In genomic region chr6:168116975-168117899, GRCh38 we compare ENCODE assay signal across 1 cellular context.
TF ChIP-seq lines count a peak whose summit lies in the region.

No MANE protein-coding gene starts in this region.

TF ChIP-seq in HepG2, 621 proteins besides CTCF, POLR2A, EP300 and RAD21 (continues in another document):
- no peak for TF ChIP-seq ZNF879 (CRISPR knock-in tag; IDR thresholded peaks at IDR 0.05)
- TF ChIP-seq NFYC (CRISPR knock-in tag; IDR thresholded peaks at IDR 0.05): peak; percentile 75
- no peak for TF ChIP-seq ZFP36L2 (CRISPR knock-in tag; IDR thresholded peaks at IDR 0.05)
- TF ChIP-seq ATF4 (CRISPR knock-in tag; IDR thresholded peaks at IDR 0.05): no peak
- no peak for TF ChIP-seq ZNF142 (CRISPR knock-in tag; IDR thresholded peaks at IDR 0.05)
- TF ChIP-seq CERS6 (CRISPR knock-in tag; IDR thresholded peaks at IDR 0.05): no peak
- no peak for TF ChIP-seq SMAD3 (CRISPR knock-in tag; IDR thresholded peaks at IDR 0.05)
- no peak for TF ChIP-seq ZNF549 (CRISPR knock-in tag; IDR thresholded peaks at IDR 0.05)
- TF ChIP-seq SCMH1 (CRISPR knock-in tag; IDR thresholded peaks at IDR 0.05; ENCODE audit: borderline replicate concordance): no peak
- 0 out of 2 replicates have a peak, but pooled peaks have one; percentile 23 for TF ChIP-seq ZNF746 (CRISPR knock-in tag; IDR thresholded peaks at IDR 0.05)
- 0 out of 2 replicates have a peak, but pooled peaks have one; percentile 46 for TF ChIP-seq CCDC6 (CRISPR knock-in tag; IDR thresholded peaks at IDR 0.05)
- TF ChIP-seq CENPT (CRISPR knock-in tag; IDR thresholded peaks at IDR 0.05; ENCODE audit: low read depth): no peak
- TF ChIP-seq BCL3 (CRISPR knock-in tag; IDR thresholded peaks at IDR 0.05): no peak
- TF ChIP-seq HNRNPUL1 (IDR thresholded peaks at IDR 0.05; ENCODE audit: low read depth, low read length): no peak
- TF ChIP-seq JUNB (CRISPR knock-in tag; IDR thresholded peaks at IDR 0.05; ENCODE audit: borderline replicate concordance): no peak
- no peak for TF ChIP-seq CAMTA2 (CRISPR knock-in tag; IDR thresholded peaks at IDR 0.05; ENCODE audit: borderline replicate concordance)
- no peak for TF ChIP-seq ZNF660 (CRISPR knock-in tag; IDR thresholded peaks at IDR 0.05; ENCODE audit: borderline replicate concordance, low read depth)
- TF ChIP-seq, protein P1, sequence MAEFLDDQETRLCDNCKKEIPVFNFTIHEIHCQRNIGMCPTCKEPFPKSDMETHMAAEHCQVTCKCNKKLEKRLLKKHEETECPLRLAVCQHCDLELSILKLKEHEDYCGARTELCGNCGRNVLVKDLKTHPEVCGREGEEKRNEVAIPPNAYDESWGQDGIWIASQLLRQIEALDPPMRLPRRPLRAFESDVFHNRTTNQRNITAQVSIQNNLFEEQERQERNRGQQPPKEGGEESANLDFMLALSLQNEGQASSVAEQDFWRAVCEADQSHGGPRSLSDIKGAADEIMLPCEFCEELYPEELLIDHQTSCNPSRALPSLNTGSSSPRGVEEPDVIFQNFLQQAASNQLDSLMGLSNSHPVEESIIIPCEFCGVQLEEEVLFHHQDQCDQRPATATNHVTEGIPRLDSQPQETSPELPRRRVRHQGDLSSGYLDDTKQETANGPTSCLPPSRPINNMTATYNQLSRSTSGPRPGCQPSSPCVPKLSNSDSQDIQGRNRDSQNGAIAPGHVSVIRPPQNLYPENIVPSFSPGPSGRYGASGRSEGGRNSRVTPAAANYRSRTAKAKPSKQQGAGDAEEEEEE (CRISPR knock-in tag; IDR thresholded peaks at IDR 0.05; ENCODE audit: borderline replicate concordance): peak; percentile 77; the same call in 1 of the 2 replicates
- peak; percentile 12; the same call in 1 of the 2 replicates for TF ChIP-seq PHF8 (CRISPR knock-in tag; IDR thresholded peaks at IDR 0.05)
- peak; percentile 34; the same call in 1 of the 2 replicates for TF ChIP-seq THAP9 (CRISPR knock-in tag; IDR thresholded peaks at IDR 0.05; ENCODE audit: borderline replicate concordance)
- no peak for TF ChIP-seq MBD4 (IDR thresholded peaks at IDR 0.05; ENCODE audit: borderline replicate concordance, low read length)
- TF ChIP-seq, protein P2, sequence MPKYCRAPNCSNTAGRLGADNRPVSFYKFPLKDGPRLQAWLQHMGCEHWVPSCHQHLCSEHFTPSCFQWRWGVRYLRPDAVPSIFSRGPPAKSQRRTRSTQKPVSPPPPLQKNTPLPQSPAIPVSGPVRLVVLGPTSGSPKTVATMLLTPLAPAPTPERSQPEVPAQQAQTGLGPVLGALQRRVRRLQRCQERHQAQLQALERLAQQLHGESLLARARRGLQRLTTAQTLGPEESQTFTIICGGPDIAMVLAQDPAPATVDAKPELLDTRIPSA (CRISPR knock-in tag; IDR thresholded peaks at IDR 0.05; ENCODE audit: borderline replicate concordance): no peak
- TF ChIP-seq ZNF562 (CRISPR knock-in tag; IDR thresholded peaks at IDR 0.05; ENCODE audit: borderline replicate concordance): no peak
- no peak for TF ChIP-seq HMG20B (CRISPR knock-in tag; conservative IDR thresholded peaks at IDR 0.05)
- TF ChIP-seq RARG (CRISPR knock-in tag; IDR thresholded peaks at IDR 0.05; ENCODE audit: low read depth): no peak
- no peak for TF ChIP-seq RBAK (CRISPR knock-in tag; IDR thresholded peaks at IDR 0.05)
- TF ChIP-seq JDP2 (CRISPR knock-in tag; IDR thresholded peaks at IDR 0.05; ENCODE audit: borderline replicate concordance): no peak
- TF ChIP-seq BORCS8-MEF2B (CRISPR knock-in tag; IDR thresholded peaks at IDR 0.05): 0 out of 2 replicates have a peak, but pooled peaks have one; percentile 1
- no peak for TF ChIP-seq KLF16 (CRISPR knock-in tag; IDR thresholded peaks at IDR 0.05)
- TF ChIP-seq, protein P3, sequence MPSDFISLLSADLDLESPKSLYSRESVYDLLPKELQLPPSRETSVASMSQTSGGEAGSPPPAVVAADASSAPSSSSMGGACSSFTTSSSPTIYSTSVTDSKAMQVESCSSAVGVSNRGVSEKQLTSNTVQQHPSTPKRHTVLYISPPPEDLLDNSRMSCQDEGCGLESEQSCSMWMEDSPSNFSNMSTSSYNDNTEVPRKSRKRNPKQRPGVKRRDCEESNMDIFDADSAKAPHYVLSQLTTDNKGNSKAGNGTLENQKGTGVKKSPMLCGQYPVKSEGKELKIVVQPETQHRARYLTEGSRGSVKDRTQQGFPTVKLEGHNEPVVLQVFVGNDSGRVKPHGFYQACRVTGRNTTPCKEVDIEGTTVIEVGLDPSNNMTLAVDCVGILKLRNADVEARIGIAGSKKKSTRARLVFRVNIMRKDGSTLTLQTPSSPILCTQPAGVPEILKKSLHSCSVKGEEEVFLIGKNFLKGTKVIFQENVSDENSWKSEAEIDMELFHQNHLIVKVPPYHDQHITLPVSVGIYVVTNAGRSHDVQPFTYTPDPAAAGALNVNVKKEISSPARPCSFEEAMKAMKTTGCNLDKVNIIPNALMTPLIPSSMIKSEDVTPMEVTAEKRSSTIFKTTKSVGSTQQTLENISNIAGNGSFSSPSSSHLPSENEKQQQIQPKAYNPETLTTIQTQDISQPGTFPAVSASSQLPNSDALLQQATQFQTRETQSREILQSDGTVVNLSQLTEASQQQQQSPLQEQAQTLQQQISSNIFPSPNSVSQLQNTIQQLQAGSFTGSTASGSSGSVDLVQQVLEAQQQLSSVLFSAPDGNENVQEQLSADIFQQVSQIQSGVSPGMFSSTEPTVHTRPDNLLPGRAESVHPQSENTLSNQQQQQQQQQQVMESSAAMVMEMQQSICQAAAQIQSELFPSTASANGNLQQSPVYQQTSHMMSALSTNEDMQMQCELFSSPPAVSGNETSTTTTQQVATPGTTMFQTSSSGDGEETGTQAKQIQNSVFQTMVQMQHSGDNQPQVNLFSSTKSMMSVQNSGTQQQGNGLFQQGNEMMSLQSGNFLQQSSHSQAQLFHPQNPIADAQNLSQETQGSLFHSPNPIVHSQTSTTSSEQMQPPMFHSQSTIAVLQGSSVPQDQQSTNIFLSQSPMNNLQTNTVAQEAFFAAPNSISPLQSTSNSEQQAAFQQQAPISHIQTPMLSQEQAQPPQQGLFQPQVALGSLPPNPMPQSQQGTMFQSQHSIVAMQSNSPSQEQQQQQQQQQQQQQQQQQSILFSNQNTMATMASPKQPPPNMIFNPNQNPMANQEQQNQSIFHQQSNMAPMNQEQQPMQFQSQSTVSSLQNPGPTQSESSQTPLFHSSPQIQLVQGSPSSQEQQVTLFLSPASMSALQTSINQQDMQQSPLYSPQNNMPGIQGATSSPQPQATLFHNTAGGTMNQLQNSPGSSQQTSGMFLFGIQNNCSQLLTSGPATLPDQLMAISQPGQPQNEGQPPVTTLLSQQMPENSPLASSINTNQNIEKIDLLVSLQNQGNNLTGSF (CRISPR knock-in tag; IDR thresholded peaks at IDR 0.05): no peak
- no peak for TF ChIP-seq TBX3 (IDR thresholded peaks at IDR 0.05; ENCODE audit: borderline replicate concordance)
- peak; percentile 44; the same call in 1 of the 2 replicates for TF ChIP-seq SP4 (CRISPR knock-in tag; IDR thresholded peaks at IDR 0.05)
- TF ChIP-seq ZHX1 (CRISPR knock-in tag; IDR thresholded peaks at IDR 0.05; ENCODE audit: low read depth): 0 out of 2 replicates have a peak, but pooled peaks have one; percentile 16
- TF ChIP-seq NPAS2 (CRISPR knock-in tag; IDR thresholded peaks at IDR 0.05; ENCODE audit: borderline replicate concordance): no peak
- TF ChIP-seq XBP1 (CRISPR knock-in tag; IDR thresholded peaks at IDR 0.05): no peak
